Comparison of ENCODE assay signal across 11 cellular contexts in the genomic region with DNA sequence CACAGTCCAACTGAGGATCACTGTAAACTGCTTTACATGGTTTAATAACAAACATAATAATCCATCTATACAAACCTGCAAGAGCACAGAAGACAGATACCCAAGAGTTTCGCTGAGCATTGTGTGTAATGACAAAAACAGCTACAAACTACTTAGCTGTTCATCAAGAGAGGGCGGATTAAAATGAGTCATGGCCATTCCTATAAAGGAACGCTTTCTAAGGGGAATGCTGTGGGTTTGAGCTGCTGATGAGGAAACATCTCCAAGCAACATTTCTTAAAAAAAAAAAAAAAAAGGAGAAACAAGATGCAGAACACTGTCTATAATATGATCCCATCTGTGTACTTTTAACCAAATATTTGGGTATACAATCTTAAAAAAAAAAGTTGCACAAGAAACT. TPM values are rescaled to one million over a fixed set of nuclear protein-coding genes. Genes with fewer than 3 reads are reported as not detected.
DNase-seq lines count a peak whose midpoint lies in the region; ATAC-seq, FAIRE-seq and TF ChIP-seq lines count a peak whose summit lies in the region.
"Had no signal": no experiment of that assay in that cellular context is flagged by ENCODE, and none has a peak within 500 bp of the region (broad histone marks: within the 10 kb centered on the region; RNA-seq: fewer than 3 reads in every experiment).

No MANE protein-coding gene starts in this region.

- in situ Hi-C loops in KBM-7 (cut with MboI; ENCODE audit: low pct_unique_long_range_greater_than_20kb, low sequenced_read_pairs), result no loop called here

- H3K27ac Mint-ChIP-seq in natural killer cell treated with Interleukin-12 subunit alpha and Interleukin-12 subunit beta and Interleukin-15 and Interleukin-18, amount 100 ng/mL, for 72 hours, result peak overlapping the region; percentile 89 to 95

- H3K36me3 ChIP-seq in bronchial epithelial cell (ENCODE audit: control insufficient read depth, insufficient read depth, low read length), result no peaks in the 10 kb centered on the region
- H3K36me3 ChIP-seq: pancreas had no signal

- TF ChIP-seq CTCF in bronchial epithelial cell (IDR thresholded peaks at IDR 0.05; ENCODE audit: insufficient read depth, low read length, severe bottlenecking), result no peak

- no peak overlapping the region for H3K4me3 ChIP-seq in bronchial epithelial cell (ENCODE audit: low read depth, low read length)
- H3K4me3 ChIP-seq: pancreas had no signal

- peak; percentile 87 for DNase-seq in COLO829 (ENCODE audit: low spot score)
- peak; percentile 8 for DNase-seq in MV-4-11 (lab: John Stamatoyannopoulos, UW)
- peak; percentile 87 for DNase-seq in bronchial epithelial cell (ENCODE audit: low read depth)
- DNase-seq in natural killer cell treated with Interleukin-12 subunit alpha and Interleukin-12 subunit beta and Interleukin-15 and Interleukin-18, amount 100 ng/mL, for 72 hours (ENCODE audit: low spot score), result no peak
- DNase-seq in KBM-7, result no peak
- no peak for DNase-seq in GDM1 (lab: John Stamatoyannopoulos, UW)
- DNase-seq: activated gamma-delta T cell treated with Interleukin-2 at 50 U/mL for 16 hours, NCI-H187 treated with DMSO at 0.1 percent for 48 hours, pancreas had no signal

- H3K27me3 ChIP-seq in bronchial epithelial cell (ENCODE audit: control insufficient read depth, insufficient read depth, low read length), result no peaks in the 10 kb centered on the region
- H3K27me3 ChIP-seq: pancreas had no signal

- H3K9me3 Mint-ChIP-seq in natural killer cell treated with Interleukin-12 subunit alpha and Interleukin-12 subunit beta and Interleukin-15 and Interleukin-18, amount 100 ng/mL, for 72 hours, result no peaks in the 10 kb centered on the region

- ATAC-seq in natural killer cell treated with Interleukin-12 subunit alpha and Interleukin-12 subunit beta and Interleukin-15 and Interleukin-18, amount 100 ng/mL, for 72 hours, result no peak
- ATAC-seq in GM18868 (IDR thresholded peaks at IDR 0.05; ENCODE audit: unreplicated experiment), result no peak
- no peak for ATAC-seq in GM18498 (IDR thresholded peaks at IDR 0.05; ENCODE audit: unreplicated experiment)

- H3K4me3 Mint-ChIP-seq in natural killer cell treated with Interleukin-12 subunit alpha and Interleukin-12 subunit beta and Interleukin-15 and Interleukin-18, amount 100 ng/mL, for 72 hours, result peak overlapping the region; percentile 67

- no peaks in the 10 kb centered on the region for H3K27me3 Mint-ChIP-seq in natural killer cell treated with Interleukin-12 subunit alpha and Interleukin-12 subunit beta and Interleukin-15 and Interleukin-18, amount 100 ng/mL, for 72 hours

- peaks cover 79 to 89% of the 10 kb centered on the region in 2 donors for H3K4me1 Mint-ChIP-seq in natural killer cell treated with Interleukin-12 subunit alpha and Interleukin-12 subunit beta and Interleukin-15 and Interleukin-18, amount 100 ng/mL, for 72 hours (ENCODE audit: low read depth in 2 of 2)

- H3K36me3 Mint-ChIP-seq in natural killer cell treated with Interleukin-12 subunit alpha and Interleukin-12 subunit beta and Interleukin-15 and Interleukin-18, amount 100 ng/mL, for 72 hours, result peaks cover 17% of the 10 kb centered on the region

- FAIRE-seq in bronchial epithelial cell (lab: Jason Lieb, UNC), result no peak
- FAIRE-seq: pancreas had no signal

RNA-seq across cellular contexts. Expression of a gene that starts 33.8 kb away (rescaled TPM):
- 41.6 and 97.9 TPM in 2 replicates for total RNA-seq in bronchial epithelial cell
- 100 to 1,000 TPM; 204 to 244 TPM for total RNA-seq in natural killer cell treated with Interleukin-12 subunit alpha and Interleukin-12 subunit beta and Interleukin-15 and Interleukin-18, amount 100 ng/mL, for 72 hours

Comparison
In these comparisons a context has a peak if more than half of its experiments do, and no peak if none do; other contexts are left out.
1. DNase-seq: peak in COLO829 (single experiment), MV-4-11 (single experiment) and bronchial epithelial cell (single experiment); none in natural killer cell treated with Interleukin-12 subunit alpha and Interleukin-12 subunit beta and Interleukin-15 and Interleukin-18, amount 100 ng/mL, for 72 hours (single experiment), KBM-7 (single experiment) and GDM1 (single experiment).